29 cellular contexts compared by ENCODE assay signal in genomic region chr17:80962356-80963329, GRCh38. TPM values are rescaled to one million over a fixed set of nuclear protein-coding genes. Genes with fewer than 3 reads are reported as not detected.
DNase-seq lines count a peak whose midpoint lies in the region; ATAC-seq and TF ChIP-seq lines count a peak whose summit lies in the region.
"Had no signal": no experiment of that assay in that cellular context is flagged by ENCODE, and none has a peak within 500 bp of the region (broad histone marks: within the 10 kb centered on the region; RNA-seq: fewer than 3 reads in every experiment).

No MANE protein-coding gene starts in this region.

- TF ChIP-seq POLR2A in transverse colon (IDR thresholded peaks at IDR 0.05), result no peak

- peaks cover 41% of the 10 kb centered on the region for H3K4me1 ChIP-seq in psoas muscle
- H3K4me1 ChIP-seq in transverse colon, result peaks cover 11 to 32% (median 18%) of the 10 kb centered on the region in 4 donors
- H3K4me1 ChIP-seq in colonic mucosa, result no peaks in the 10 kb centered on the region
- H3K4me1 ChIP-seq: HAP-1 had no signal

- 84 to 90% (median 86%) methylated on average over 38 to 41 of the region's 41 CpGs for WGBS in psoas muscle, 3 donors
- WGBS in transverse colon (ENCODE audit: low coverage in 1 of 2), 2 donors, result 92% methylated on average over 34 of the region's 41 CpGs; no CpG with 5 or more reads in 1 of the 2 donors

- H3K4me3 ChIP-seq in psoas muscle (no peak overlapping the region), transverse colon (no peak overlapping the region), colonic mucosa (no peak overlapping the region)
- H3K4me3 ChIP-seq: HAP-1, hepatocyte, left lung, thoracic aorta had no signal

- ATAC-seq in psoas muscle, result no peak
- ATAC-seq: left lung; Panc1; stimulated activated naive B cell treated with anti-CD40 and anti-IgM and Interleukin-4, amounts not matched to agents 10 μg/mL and 1 μg/mL and 100 μg/mL, for 72 hours had no signal

- in situ Hi-C loops in transverse colon (cut with MboI; ENCODE audit: low pct_ligation_motif_present in 1 of 4, low pct_unique_long_range_greater_than_20kb in 1 of 4, low sequenced_read_pairs in 3 of 4), result no loop called here
- in situ Hi-C loops in KBM-7 (cut with MboI; ENCODE audit: low pct_unique_long_range_greater_than_20kb, low sequenced_read_pairs), result no loop called here

- H3K9me3 ChIP-seq in psoas muscle (no peaks in the 10 kb centered on the region), transverse colon (no peaks in the 10 kb centered on the region), colonic mucosa (no peaks in the 10 kb centered on the region)
- H3K9me3 ChIP-seq: BE2C, Caco-2, HAP-1, left lung, thoracic aorta had no signal

- TF ChIP-seq CTCF in VCaP (conservative IDR thresholded peaks at IDR 0.05) (no peak), psoas muscle (IDR thresholded peaks at IDR 0.05) (no peak), transverse colon (IDR thresholded peaks at IDR 0.05) (no peak), colonic mucosa (IDR thresholded peaks at IDR 0.05) (no peak)

- DNase-seq in iPS-NIHi11 (ENCODE audit: low spot score) (peak; percentile 16), psoas muscle (peak in 1 of 2 donors; percentile 56), transverse colon (no peak), KBM-7 (no peak), kidney tubule cell (ENCODE audit: low spot score) (no peak), colonic mucosa (no peak)
- DNase-seq: ACHN; activated B cell treated with CpG ODN at 0.5 μM for 24 hours; Caco-2; DMS79 treated with DMSO at 0.1 percent for 48 hours; effector CD8-positive, alpha-beta T cell; erythroblast; foreskin fibroblast; GF-D8; mesendoderm; NCI-H1105; NCI-H1930; NCI-H526 treated with DMSO at 0.1 percent for 48 hours; SIG-M5; stimulated activated CD4-positive, alpha-beta T cell treated with anti-CD3 and anti-CD28 coated beads, Interleukin-2, amount 100 ng/mL, for 48 hours; stimulated activated naive B cell treated with anti-CD40 and anti-IgM and Interleukin-4, amounts not matched to agents 10 μg/mL and 1 μg/mL and 100 μg/mL, for 72 hours; T-helper 9 cell had no signal

- H3K27ac ChIP-seq in VCaP (peak overlapping the region; percentile 85), psoas muscle (peak overlapping the region; percentile 81), transverse colon (peak overlapping the region; percentile 81 to 92 (median 86)), colonic mucosa (no peak overlapping the region)
- H3K27ac ChIP-seq: hepatocyte, left lung had no signal

- no peak overlapping the region for H3K9ac ChIP-seq in colonic mucosa (ENCODE audit: low read depth in 2 of 2, low read length in 2 of 2)

- intact Hi-C loops in psoas muscle (cut with DNase I), result no loop called here
- intact Hi-C loops in transverse colon (cut with DNase I; ENCODE audit: low total_unique reads), result no loop called here
- intact Hi-C loops in colonic mucosa (cut with DNase I), result no loop called here

- TF ChIP-seq EP300 in transverse colon (IDR thresholded peaks at IDR 0.05; ENCODE audit: low read depth), result no peak

- H3K36me3 ChIP-seq in psoas muscle (ENCODE audit: insufficient read depth in 1 of 2, low read depth in 1 of 2) (peaks cover 0 to 26% of the 10 kb centered on the region in 2 donors), transverse colon (no peaks in the 10 kb centered on the region), colonic mucosa (no peaks in the 10 kb centered on the region)
- H3K36me3 ChIP-seq: HAP-1 had no signal

- no peaks in the 10 kb centered on the region for H3K27me3 ChIP-seq in psoas muscle (ENCODE audit: insufficient read depth in 3 of 3, low read length in 2 of 3)
- no peaks in the 10 kb centered on the region for H3K27me3 ChIP-seq in transverse colon
- H3K27me3 ChIP-seq in colonic mucosa, result no peaks in the 10 kb centered on the region
- H3K27me3 ChIP-seq: BE2C, hepatocyte, left lung had no signal

RNA-seq across cellular contexts. Expression of gene CHMP6, which starts 29.0 kb away (rescaled TPM):
- total RNA-seq in psoas muscle (10 to 100 TPM; 32.0 to 36.9 (median 33.6) TPM), transverse colon (100 to 1,000 TPM in 1 of 4 donors, 10 to 100 TPM in 3; 38.6 to 107 (median 41.7) TPM), colonic mucosa (10 to 100 TPM; 29.1 to 43.5 TPM)
- 10 to 100 TPM; 38.3 to 53.2 (median 45.6) TPM for polyA plus RNA-seq in psoas muscle
